8 cellular contexts compared by ENCODE assay signal in genomic region chr4:75724867-75725724, GRCh38. TPM values are rescaled to one million over a fixed set of nuclear protein-coding genes. Genes with fewer than 3 reads are reported as not detected.
DNase-seq lines count a peak whose midpoint lies in the region; ATAC-seq, FAIRE-seq and TF ChIP-seq lines count a peak whose summit lies in the region.

No MANE protein-coding gene starts in this region.

- H3K27me3 Mint-ChIP-seq in T-cell = no peaks in the 10 kb centered on the region
- no peaks in the 10 kb centered on the region for H3K27me3 Mint-ChIP-seq in astrocyte (ENCODE audit: low read depth, unreplicated experiment)

- no peak for TF ChIP-seq CTCF in astrocyte (IDR thresholded peaks at IDR 0.05; ENCODE audit: insufficient read depth, low read depth, low read length)

- CTCF ChIA-PET in T-cell (lab: Charles Lee) = interaction anchor here (0.7 to 3.9 kb wide), 20 partner anchors 9 to 423 kb away, joined by 3 to 26 read pairs (median 4); partner anchors contain the start of genes G3BP2 (in 2 of the 2), NUP54 (in 1 of the 2), RCHY1 (in 1 of the 2) and THAP6 (in 1 of the 2)

- FAIRE-seq in astrocyte (lab: Jason Lieb, UNC) = no peak

- no peaks in the 10 kb centered on the region for H3K27me3 ChIP-seq in astrocyte (ENCODE audit: insufficient read depth, low read length)

- H3K9me3 ChIP-seq in astrocyte (ENCODE audit: insufficient read depth, low read depth, low read length) = no peaks in the 10 kb centered on the region

- H2AFZ ChIP-seq in astrocyte (ENCODE audit: low read depth, low read length) = peak overlapping the region; percentile 61

- H3K27ac Mint-ChIP-seq in T-cell (peak overlapping the region; percentile 95 to 99), astrocyte (ENCODE audit: unreplicated experiment) (peak overlapping the region; percentile 98)

- DNase-seq in ELF-1 (ENCODE audit: low read depth, low spot score) = peak; percentile 90
- DNase-seq in KBM-7 = peak; percentile 72
- peak in 30 of 34 experiments; percentile 2 to 47 (median 20) for DNase-seq in T-cell
- peak; percentile 75 for DNase-seq in astrocyte (ENCODE audit: low read depth)
- DNase-seq in hippocampal formation (lab: John Stamatoyannopoulos, UW) = peak; percentile 15 to 58
- DNase-seq in retina = peak; percentile 91
- no peak for DNase-seq in DMS153 (lab: John Stamatoyannopoulos, UW)

- ATAC-seq in GM21786 (IDR thresholded peaks at IDR 0.05; ENCODE audit: unreplicated experiment) = peak; percentile 48
- ATAC-seq in T-cell (replicated peaks in 1 of 4) = peak in 3 of 4 experiments; percentile 3 to 15 (median 13)

- peak overlapping the region; percentile 84 for H3K4me3 ChIP-seq in astrocyte (ENCODE audit: insufficient read depth, low read depth, low read length)

- H3K4me1 Mint-ChIP-seq in T-cell (peaks cover 61 to 68% (median 66%) of the 10 kb centered on the region in 3 donors), astrocyte (ENCODE audit: low read depth, unreplicated experiment) (peaks cover 27% of the 10 kb centered on the region)

- H3K4me3 Mint-ChIP-seq in T-cell (peak overlapping the region; percentile 99 to 100 (median 99)), astrocyte (ENCODE audit: unreplicated experiment) (peak overlapping the region; percentile 98)

- peaks cover 83% of the 10 kb centered on the region for H3K79me2 ChIP-seq in astrocyte (ENCODE audit: insufficient read depth, low read length)

- peaks cover 22% of the 10 kb centered on the region for H3K4me1 ChIP-seq in astrocyte (ENCODE audit: insufficient read depth, low read length)

- POLR2A ChIA-PET in T-cell (lab: Charles Lee) = interaction anchor here (0.5 to 2.3 kb wide), 15 partner anchors 11 to 421 kb away, joined by 3 to 25 read pairs (median 4); partner anchors contain the start of genes CDKL2 (in 1 of the 2), G3BP2 (in 1 of the 2) and NAAA (in 1 of the 2)

- no peaks in the 10 kb centered on the region for H3K36me3 ChIP-seq in astrocyte (ENCODE audit: insufficient read depth, low read length)

- peak overlapping the region; percentile 100 for H3K9ac ChIP-seq in astrocyte (ENCODE audit: low read length)

- peak overlapping the region; percentile 99 for H3K27ac ChIP-seq in astrocyte (ENCODE audit: low read depth, low read length)

- H3K9me3 Mint-ChIP-seq in T-cell (no peaks in the 10 kb centered on the region), astrocyte (ENCODE audit: unreplicated experiment) (no peaks in the 10 kb centered on the region)

- in situ Hi-C loops in KBM-7 (cut with MboI; ENCODE audit: low pct_unique_long_range_greater_than_20kb, low sequenced_read_pairs) = no loop called here

- H3K36me3 Mint-ChIP-seq in T-cell (peaks cover 4% of the 10 kb centered on the region), astrocyte (ENCODE audit: low read depth, unreplicated experiment) (no peaks in the 10 kb centered on the region)

- peak overlapping the region; percentile 87 for H3K4me2 ChIP-seq in astrocyte (ENCODE audit: low read length)

- H4K20me1 ChIP-seq in astrocyte (ENCODE audit: insufficient read depth, low read length) = peaks cover 37% of the 10 kb centered on the region

RNA-seq across cellular contexts. Expression of gene USO1, which starts 0.7 kb away (rescaled TPM):
- 10 to 100 TPM; 24.9 to 40.5 (median 34.6) TPM for total RNA-seq in T-cell
- 104 and 105 TPM in 2 replicates for total RNA-seq in astrocyte

RNA-seq across cellular contexts. Expression of gene G3BP2, which starts 51.9 kb away (rescaled TPM):
- total RNA-seq in T-cell = 100 to 1,000 TPM; 135 to 316 (median 141) TPM
- total RNA-seq in astrocyte = 281 and 285 TPM in 2 replicates
